1 cellular context compared by ENCODE assay signal in the genomic region with DNA sequence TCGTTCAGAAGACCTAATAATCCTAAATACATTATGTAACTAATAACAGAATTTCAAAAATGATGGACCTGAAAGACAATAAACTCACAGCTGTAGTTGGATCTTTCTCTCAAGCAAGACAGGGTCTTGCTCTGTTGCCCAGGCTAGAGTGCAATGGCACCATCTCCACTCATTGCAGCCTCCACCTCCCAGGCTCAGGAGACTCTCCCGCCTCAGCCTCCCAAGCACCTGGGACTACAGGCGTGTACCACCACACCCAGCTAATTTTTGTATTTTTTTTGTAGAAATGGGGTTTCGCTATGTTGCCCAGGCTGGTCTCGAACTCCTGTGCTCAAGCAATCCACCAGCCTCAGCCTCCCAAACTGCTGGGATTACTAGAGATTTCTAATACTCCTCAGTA. TPM values are rescaled to one million over a fixed set of nuclear protein-coding genes. Genes with fewer than 3 reads are reported as not detected.
"Had no signal": no experiment of that assay in that cellular context is flagged by ENCODE, and none has a peak within 500 bp of the region (broad histone marks: within the 10 kb centered on the region; RNA-seq: fewer than 3 reads in every experiment).

No MANE protein-coding gene starts in this region.

RNA-seq across cellular contexts. Expression of a gene that starts 18.4 kb away (rescaled TPM):
- total RNA-seq: foreskin keratinocyte had no signal
